Comparison of ENCODE assay signal across 17 cellular contexts in the genomic region with DNA sequence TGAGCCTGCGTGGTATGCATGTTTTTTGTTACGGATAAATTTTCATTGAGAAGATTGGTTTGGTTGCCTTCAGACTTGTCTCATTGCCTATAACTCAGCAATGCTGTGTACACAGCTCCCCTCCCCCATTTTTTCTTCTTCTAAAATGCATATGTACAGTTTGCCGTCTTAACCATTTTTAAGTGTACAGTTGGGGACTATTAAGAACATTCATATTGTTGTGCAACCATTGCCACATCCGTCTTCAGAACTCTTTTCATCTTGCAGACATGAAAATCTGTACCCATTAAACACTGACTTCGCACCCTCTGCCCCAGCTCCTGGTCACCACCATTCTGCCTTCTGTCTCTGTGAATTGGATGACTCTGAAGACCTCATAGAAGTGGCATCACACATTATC. TPM values are rescaled to one million over a fixed set of nuclear protein-coding genes. Genes with fewer than 3 reads are reported as not detected.
DNase-seq lines count a peak whose midpoint lies in the region; ATAC-seq, FAIRE-seq and TF ChIP-seq lines count a peak whose summit lies in the region.
"Had no signal": no experiment of that assay in that cellular context is flagged by ENCODE, and none has a peak within 500 bp of the region (broad histone marks: within the 10 kb centered on the region; RNA-seq: fewer than 3 reads in every experiment).

No MANE protein-coding gene starts in this region.

- ATAC-seq in HepG2, result no peak
- no peak for ATAC-seq in right lobe of liver
- no peak for ATAC-seq in central memory CD8-positive, alpha-beta T cell (replicated peaks; ENCODE audit: extremely low read depth, poor library complexity, severe bottlenecking)
- no peak for ATAC-seq in GM18520 (IDR thresholded peaks at IDR 0.05; ENCODE audit: unreplicated experiment)
- ATAC-seq in natural killer cell treated with Interleukin-12 subunit alpha and Interleukin-12 subunit beta and Interleukin-15 and Interleukin-18, amount 100 ng/mL, for 72 hours, result no peak

- H2AFZ ChIP-seq in HepG2 (ENCODE audit: low read length), result no peak overlapping the region
- H2AFZ ChIP-seq: PC-9 had no signal

- no peak overlapping the region for H3K4me2 ChIP-seq in HepG2 (ENCODE audit: low read depth, low read length)
- H3K4me2 ChIP-seq: PC-9 had no signal

- H3K36me3 ChIP-seq in HepG2 (replicated peaks in 1 of 2; ENCODE audit: control insufficient read depth in 1 of 2, insufficient read depth in 2 of 2, low read length in 2 of 2), result peaks cover 35 to 72% of the 10 kb centered on the region in 2 experiments; a peak in 4 of 5 replicates
- H3K36me3 ChIP-seq in right lobe of liver, result peaks cover 5 to 46% (median 19%) of the 10 kb centered on the region in 4 donors

- CTCF ChIA-PET in HepG2 (lab: Yijun Ruan, JAX; ENCODE audit: low intra/inter-chr PET ratio, low total read pairs), result no interaction called here

- H3K27ac ChIP-seq in HepG2 (ENCODE audit: extremely low read length, insufficient read depth, low read length), result no peak overlapping the region
- no peak overlapping the region for H3K27ac ChIP-seq in right lobe of liver
- H3K27ac ChIP-seq: PC-9 had no signal

- in situ Hi-C loops in HepG2 (cut with HindIII; ENCODE audit: extremely low pct_ligation_motif_present, low pct_unique_long_range_greater_than_20kb), result no loop called here

- H3K4me1 Mint-ChIP-seq in central memory CD8-positive, alpha-beta T cell, result peaks cover 61% of the 10 kb centered on the region
- peaks cover 44 to 47% of the 10 kb centered on the region in 2 donors for H3K4me1 Mint-ChIP-seq in natural killer cell treated with Interleukin-12 subunit alpha and Interleukin-12 subunit beta and Interleukin-15 and Interleukin-18, amount 100 ng/mL, for 72 hours (ENCODE audit: low read depth in 2 of 2)

- H3K79me2 ChIP-seq in HepG2 (ENCODE audit: insufficient read depth, low read length), result peaks cover 8% of the 10 kb centered on the region

- intact Hi-C loops in HepG2 (cut with micrococcal nuclease; ENCODE audit: unreplicated experiment), result no loop called here
- intact Hi-C loops in right lobe of liver (cut with DNase I), result no loop called here

- no peak for FAIRE-seq in HepG2 (lab: Jason Lieb, UNC)

- H3K9ac ChIP-seq in HepG2 (ENCODE audit: insufficient read depth, low read depth, low read length), result no peak overlapping the region

- TF ChIP-seq POLR2A in HepG2 (IDR thresholded peaks at IDR 0.05; ENCODE audit: insufficient read depth in 1 of 2, low read depth in 2 of 2, low read length in 2 of 2), result no peak
- no peak for TF ChIP-seq POLR2A in right lobe of liver (IDR thresholded peaks at IDR 0.05)

- no TSS peak for BruUV-seq in HepG2 (replicated peaks; lab: Mats Ljungman, UMichigan)

- WGBS in HepG2 (ENCODE audit: low lambda C conversion rate), result 96% methylated on average over 5 of the region's 5 CpGs
- WGBS in right lobe of liver (ENCODE audit: insufficient coverage, low coverage, low lambda C conversion rate, missing lambda C conversion rate), result 86% methylated on average over 5 of the region's 5 CpGs

- no peak overlapping the region for H3K4me3 Mint-ChIP-seq in central memory CD8-positive, alpha-beta T cell
- no peak overlapping the region for H3K4me3 Mint-ChIP-seq in natural killer cell treated with Interleukin-12 subunit alpha and Interleukin-12 subunit beta and Interleukin-15 and Interleukin-18, amount 100 ng/mL, for 72 hours
- H3K4me3 Mint-ChIP-seq: H9 had no signal

- H3K27me3 ChIP-seq in HepG2 (ENCODE audit: control insufficient read depth in 1 of 2, insufficient read depth in 2 of 2, low read length in 2 of 2) (no peaks in the 10 kb centered on the region), right lobe of liver (no peaks in the 10 kb centered on the region)
- H3K27me3 ChIP-seq: MG63 had no signal

- H4K20me1 ChIP-seq in HepG2 (ENCODE audit: insufficient read depth, low read length), result no peaks in the 10 kb centered on the region

- H3K9me3 Mint-ChIP-seq in central memory CD8-positive, alpha-beta T cell, result peaks cover 8% of the 10 kb centered on the region
- peaks cover 8% of the 10 kb centered on the region for H3K9me3 Mint-ChIP-seq in natural killer cell treated with Interleukin-12 subunit alpha and Interleukin-12 subunit beta and Interleukin-15 and Interleukin-18, amount 100 ng/mL, for 72 hours

- TF ChIP-seq RAD21 in HepG2 (CRISPR knock-in tag; IDR thresholded peaks at IDR 0.05), result no peak

- H3K27ac Mint-ChIP-seq in central memory CD8-positive, alpha-beta T cell (ENCODE audit: low read depth), result peak overlapping the region; percentile 13
- H3K27ac Mint-ChIP-seq in natural killer cell treated with Interleukin-12 subunit alpha and Interleukin-12 subunit beta and Interleukin-15 and Interleukin-18, amount 100 ng/mL, for 72 hours, result no peak overlapping the region
- H3K27ac Mint-ChIP-seq: H9 had no signal

- POLR2A ChIA-PET in HepG2 (lab: Yijun Ruan, JAX), result no interaction called here

- H3K4me1 ChIP-seq in HepG2 (ENCODE audit: insufficient read depth, low read length), result peaks cover 8% of the 10 kb centered on the region
- H3K4me1 ChIP-seq in right lobe of liver, result peaks cover 0 to 4% (median under 1%) of the 10 kb centered on the region in 4 donors

- H3K27me3 Mint-ChIP-seq in central memory CD8-positive, alpha-beta T cell, result no peaks in the 10 kb centered on the region
- H3K27me3 Mint-ChIP-seq in natural killer cell treated with Interleukin-12 subunit alpha and Interleukin-12 subunit beta and Interleukin-15 and Interleukin-18, amount 100 ng/mL, for 72 hours, result no peaks in the 10 kb centered on the region

- DNase-seq in HepG2 (ENCODE audit: low spot score) (no peak), right lobe of liver (no peak), NOMO-1 (lab: John Stamatoyannopoulos, UW; ENCODE audit: unreplicated experiment in 2 of 2) (peak; percentile 68 to 82), RPMI8226 (no peak)
- DNase-seq in central memory CD8-positive, alpha-beta T cell (ENCODE audit: low spot score in 2 of 2), result no peak
- DNase-seq in natural killer cell treated with Interleukin-12 subunit alpha and Interleukin-12 subunit beta and Interleukin-15 and Interleukin-18, amount 100 ng/mL, for 72 hours (ENCODE audit: low spot score), result no peak
- DNase-seq: ACHN; DMS79 treated with DMSO at 0.1 percent for 48 hours; MG63; NCI-H187; NCI-H2107; NCI-H510A; NCI-H748 treated with DMSO at 0.1 percent for 48 hours; NK-92 treated with Interleukin-12 subunit alpha and Interleukin-12 subunit beta, amount 100 ng/mL, for 24 hours; PC-9 had no signal

- H3K4me3 ChIP-seq in HepG2 (replicated peaks in 1 of 3; ENCODE audit: insufficient read depth in 1 of 3, low read depth in 2 of 3, low read length in 3 of 3), result no peak overlapping the region
- no peak overlapping the region for H3K4me3 ChIP-seq in right lobe of liver
- H3K4me3 ChIP-seq: MG63, PC-9 had no signal

- TF ChIP-seq EP300 in HepG2 (IDR thresholded peaks at IDR 0.05; ENCODE audit: low read depth in 2 of 2, low read length in 2 of 2) (no peak), HepG2 (CRISPR knock-in tag; IDR thresholded peaks at IDR 0.05; ENCODE audit: borderline replicate concordance) (no peak)

- peaks cover 60% of the 10 kb centered on the region for H3K36me3 Mint-ChIP-seq in central memory CD8-positive, alpha-beta T cell (ENCODE audit: insufficient read depth)
- peaks cover 70% of the 10 kb centered on the region for H3K36me3 Mint-ChIP-seq in natural killer cell treated with Interleukin-12 subunit alpha and Interleukin-12 subunit beta and Interleukin-15 and Interleukin-18, amount 100 ng/mL, for 72 hours

- TF ChIP-seq CTCF in HepG2 (CRISPR knock-in tag; IDR thresholded peaks at IDR 0.05) (no peak), right lobe of liver (IDR thresholded peaks at IDR 0.05) (no peak)

- peaks cover 6% of the 10 kb centered on the region; the same call in 1 of the 2 replicates for H3K9me3 ChIP-seq in HepG2 (ENCODE audit: low read length)
- H3K9me3 ChIP-seq in right lobe of liver, result no peaks in the 10 kb centered on the region

RNA-seq across cellular contexts. Expression of a gene that starts 6.2 kb away (rescaled TPM):
- total RNA-seq in HepG2 (2016; rRNA removed; fragmentation: Illumina TruSeq; extraction: Trizol) (16.0 and 20.5 TPM in 2 replicates), right lobe of liver (10 to 100 TPM; 14.6 to 24.3 (median 20.0) TPM)
- total RNA-seq in HepG2 (2016; cell fraction: cytosol; rRNA removed; fragmentation: Illumina TruSeq; extraction: Trizol; ENCODE audit: low read depth), result 7.2 and 7.9 TPM in 2 replicates
- 14.6 and 19.5 TPM in 2 replicates for total RNA-seq in HepG2 (2016; cell fraction: insoluble cytoplasmic fraction; rRNA removed; fragmentation: Illumina TruSeq; extraction: Trizol)
- 13.8 and 14.1 TPM in 2 replicates for total RNA-seq in HepG2 (2016; cell fraction: membrane; rRNA removed; fragmentation: Illumina TruSeq; extraction: Trizol)
- 11.2 and 13.3 TPM in 2 replicates for total RNA-seq in HepG2 (2016; cell fraction: nucleus; rRNA removed; fragmentation: Illumina TruSeq; extraction: Trizol)
- polyA plus RNA-seq in HepG2 (2011; rRNA removed), result 9.2 and 11.8 TPM in 2 replicates
- polyA plus RNA-seq in HepG2 (2011; cell fraction: cytosol; rRNA removed), result 6.8 and 8.3 TPM in 2 replicates
- polyA plus RNA-seq in HepG2 (2011; cell fraction: nucleus; rRNA removed), result 26.9 and 28.5 TPM in 2 replicates
- polyA plus RNA-seq in HepG2 (2012), result 14.6 and 15.2 TPM in 2 replicates
- 5.5 and 5.9 TPM in 2 replicates for polyA plus RNA-seq in HepG2 (2016; cell fraction: cytosol; fragmentation: Illumina TruSeq; extraction: Trizol; ENCODE audit: low read depth)
- 14.3 and 16.5 TPM in 2 replicates for polyA plus RNA-seq in HepG2 (2016; cell fraction: insoluble cytoplasmic fraction; fragmentation: Illumina TruSeq; extraction: Trizol; ENCODE audit: low read depth)
- 7.8 and 8.8 TPM in 2 replicates for polyA plus RNA-seq in HepG2 (2016; cell fraction: membrane; fragmentation: Illumina TruSeq; extraction: Trizol; ENCODE audit: low read depth)
- polyA plus RNA-seq in HepG2 (2016; cell fraction: nucleus; fragmentation: Illumina TruSeq; extraction: Trizol; ENCODE audit: insufficient read depth, low read depth), result 28.1 and 32.7 TPM in 2 replicates
- 15.9 and 55.4 TPM in 2 replicates for polyA minus RNA-seq in HepG2 (2011; rRNA and poly(A)+ RNA removed; ENCODE audit: low replicate concordance)
- polyA minus RNA-seq in HepG2 (2011; cell fraction: cytosol; rRNA and poly(A)+ RNA removed), result 6.1 and 7.2 TPM in 2 replicates
- polyA minus RNA-seq in HepG2 (2011; cell fraction: nucleus; rRNA and poly(A)+ RNA removed), result 12.9 and 14.2 TPM in 2 replicates
- 10 to 100 TPM; 60.2 to 89.8 TPM for total RNA-seq in natural killer cell treated with Interleukin-12 subunit alpha and Interleukin-12 subunit beta and Interleukin-15 and Interleukin-18, amount 100 ng/mL, for 72 hours

Comparison
In these comparisons a context has a peak if more than half of its experiments do, and no peak if none do; other contexts are left out.
1. DNase-seq: peak in NOMO-1 (2 of 2); none in HepG2 (single experiment), right lobe of liver (0 of 3), central memory CD8-positive, alpha-beta T cell (0 of 2), natural killer cell treated with Interleukin-12 subunit alpha and Interleukin-12 subunit beta and Interleukin-15 and Interleukin-18, amount 100 ng/mL, for 72 hours (single experiment) and RPMI8226 (single experiment).